10 cellular contexts compared by ENCODE assay signal in genomic region chr1:183243190-183244065, GRCh38. TPM values are rescaled to one million over a fixed set of nuclear protein-coding genes. Genes with fewer than 3 reads are reported as not detected.
DNase-seq lines count a peak whose midpoint lies in the region; ATAC-seq and TF ChIP-seq lines count a peak whose summit lies in the region.
"Had no signal": no experiment of that assay in that cellular context is flagged by ENCODE, and none has a peak within 500 bp of the region (broad histone marks: within the 10 kb centered on the region; RNA-seq: fewer than 3 reads in every experiment).

No MANE protein-coding gene starts in this region.

- no peaks in the 10 kb centered on the region for H3K9me3 ChIP-seq in esophagus muscularis mucosa
- H3K9me3 ChIP-seq in upper lobe of left lung: no peaks in the 10 kb centered on the region
- no peaks in the 10 kb centered on the region for H3K9me3 ChIP-seq in smooth muscle cell (replicated peaks; ENCODE audit: low read depth)

- intact Hi-C loops in esophagus muscularis mucosa (cut with DNase I): no loop called here

- DNase-seq in NOMO-1 (lab: John Stamatoyannopoulos, UW; ENCODE audit: unreplicated experiment in 2 of 2): peak; percentile 34 to 71
- DNase-seq in esophagus muscularis mucosa (ENCODE audit: extremely low spot score): peak; percentile 96
- DNase-seq in mucosa of gallbladder (ENCODE audit: low spot score): peak; percentile 18
- DNase-seq in upper lobe of left lung: peak in 1 of 2 donors; percentile 34
- DNase-seq in smooth muscle cell (lab: John Stamatoyannopoulos, UW; ENCODE audit: unreplicated experiment): no peak
- DNase-seq in stimulated activated CD8-positive, alpha-beta memory T cell treated with anti-CD3 and anti-CD28 coated beads, Interleukin-4, amount 100 ng/mL, for 48 hours: no peak
- DNase-seq: activated CD4-positive, alpha-beta T cell treated with anti-CD3 and anti-CD28 coated beads for 48 hours; HCEC 1CT; NCI-H510A treated with DMSO at 0.1 percent for 48 hours had no signal

- TF ChIP-seq CTCF in esophagus muscularis mucosa (IDR thresholded peaks at IDR 0.05): no peak
- TF ChIP-seq CTCF in upper lobe of left lung (IDR thresholded peaks at IDR 0.05): no peak
- no peak for TF ChIP-seq CTCF in smooth muscle cell (IDR thresholded peaks at IDR 0.05; ENCODE audit: borderline replicate concordance, insufficient read depth, poor library complexity, severe bottlenecking)

- TF ChIP-seq POLR2A in esophagus muscularis mucosa (IDR thresholded peaks at IDR 0.05; ENCODE audit: low read depth) (no peak), upper lobe of left lung (IDR thresholded peaks at IDR 0.05) (no peak)

- H3K4me1 ChIP-seq in esophagus muscularis mucosa (peaks cover 3 to 25% (median 4%) of the 10 kb centered on the region in 4 donors), upper lobe of left lung (peaks cover 0 to 17% (median 14%) of the 10 kb centered on the region in 4 donors), smooth muscle cell (ENCODE audit: low read depth) (peaks cover 4% of the 10 kb centered on the region)

- H4K20me1 ChIP-seq in smooth muscle cell (ENCODE audit: low read depth): no peaks in the 10 kb centered on the region

- no peak for TF ChIP-seq EP300 in esophagus muscularis mucosa (IDR thresholded peaks at IDR 0.05)
- no peak for TF ChIP-seq EP300 in upper lobe of left lung (IDR thresholded peaks at IDR 0.05)

- H3K27ac ChIP-seq in esophagus muscularis mucosa (replicated peaks in 1 of 4) (peak overlapping the region; percentile 40 to 70 (median 62)), upper lobe of left lung (peak overlapping the region; percentile 47 to 80 (median 74)), smooth muscle cell (ENCODE audit: low read depth) (no peak overlapping the region)

- H3K4me3 ChIP-seq in esophagus muscularis mucosa: no peak overlapping the region
- H3K4me3 ChIP-seq in upper lobe of left lung: no peak overlapping the region
- H3K4me3 ChIP-seq in smooth muscle cell: no peak overlapping the region

- no peaks in the 10 kb centered on the region for H3F3A ChIP-seq in smooth muscle cell (ENCODE audit: low read depth)

- H3K36me3 ChIP-seq in esophagus muscularis mucosa (peaks cover 0 to 33% (median 12%) of the 10 kb centered on the region in 4 donors), upper lobe of left lung (no peaks in the 10 kb centered on the region), smooth muscle cell (ENCODE audit: low read depth) (no peaks in the 10 kb centered on the region)

- H2AFZ ChIP-seq in smooth muscle cell (ENCODE audit: low read depth): no peak overlapping the region

- 85% methylated on average over 5 of the region's 5 CpGs for WGBS in esophagus muscularis mucosa
- 71 to 79% methylated on average over 4 to 5 of the region's 5 CpGs for WGBS in upper lobe of left lung, 2 donors
- WGBS in smooth muscle cell (ENCODE audit: low lambda C conversion rate): 96% methylated on average over 5 of the region's 5 CpGs

- no peaks in the 10 kb centered on the region for H3K27me3 ChIP-seq in esophagus muscularis mucosa
- H3K27me3 ChIP-seq in upper lobe of left lung: no peaks in the 10 kb centered on the region
- no peaks in the 10 kb centered on the region for H3K27me3 ChIP-seq in smooth muscle cell (ENCODE audit: low read depth)

- H3K9ac ChIP-seq in smooth muscle cell (ENCODE audit: low read depth): no peak overlapping the region

- ATAC-seq in upper lobe of left lung (ENCODE audit: low FRiP score in 2 of 2): peak; percentile 76 to 81
- ATAC-seq in GM21717 (IDR thresholded peaks at IDR 0.05; ENCODE audit: unreplicated experiment): no peak

- no peaks in the 10 kb centered on the region for H3K79me2 ChIP-seq in smooth muscle cell (ENCODE audit: low read depth)

- no peak overlapping the region for H3K4me2 ChIP-seq in smooth muscle cell

RNA-seq across cellular contexts. Expression of gene LAMC2, which starts 57.4 kb away (rescaled TPM):
- total RNA-seq in esophagus muscularis mucosa (10 to 100 TPM; 11.2 to 32.6 (median 14.9) TPM), mucosa of gallbladder (24.5 TPM), upper lobe of left lung (10 to 100 TPM; 10.5 to 74.6 (median 46.1) TPM), smooth muscle cell (120 TPM in 2 replicates)
- 35.1 and 117 TPM in 2 replicates for polyA plus RNA-seq in smooth muscle cell

Comparison
In these comparisons a context has a peak if more than half of its experiments do, and no peak if none do; other contexts are left out.
1. DNase-seq: peak in NOMO-1 (2 of 2), esophagus muscularis mucosa (single experiment) and mucosa of gallbladder (single experiment); none in smooth muscle cell (single experiment) and stimulated activated CD8-positive, alpha-beta memory T cell treated with anti-CD3 and anti-CD28 coated beads, Interleukin-4, amount 100 ng/mL, for 48 hours (single experiment).